Comparison of ENCODE assay signal across 8 cellular contexts in genomic region chr2:237421542-237422047, GRCh38. TPM values are rescaled to one million over a fixed set of nuclear protein-coding genes. Genes with fewer than 3 reads are reported as not detected.
DNase-seq lines count a peak whose midpoint lies in the region; ATAC-seq and TF ChIP-seq lines count a peak whose summit lies in the region.

No MANE protein-coding gene starts in this region.

- peak overlapping the region; percentile 77 for H4K12ac ChIP-seq in trophoblast cell (ENCODE audit: low read depth, low read length)

- WGBS in trophoblast cell (ENCODE audit: extremely low coverage, insufficient coverage, insufficient read length): no CpG with 5 or more reads among the region's 20 CpGs
- WGBS in thymus: 12% methylated on average over 20 of the region's 20 CpGs

- H2BK5ac ChIP-seq in trophoblast cell (ENCODE audit: low read depth, low read length, poor library complexity): peak overlapping the region; percentile 8

- intact Hi-C loops in Right ventricle myocardium inferior (cut with DNase I): loop anchor here (1.0 to 5.0 kb wide), 2 partner anchors 54 to 151 kb away; no protein-coding TSS in a partner anchor

- peak overlapping the region; percentile 53 for H3K14ac ChIP-seq in trophoblast cell (ENCODE audit: low read length)

- peak overlapping the region; percentile 50 for H3K18ac ChIP-seq in trophoblast cell (ENCODE audit: low read length)

- peak; percentile 69 for TF ChIP-seq CTCF in DND-41 (IDR thresholded peaks at IDR 0.05; ENCODE audit: borderline replicate concordance, extremely low read depth, low read length, poor library complexity, severe bottlenecking)

- no peaks in the 10 kb centered on the region for H3K36me3 ChIP-seq in DND-41 (ENCODE audit: insufficient read depth, low read length)
- no peaks in the 10 kb centered on the region for H3K36me3 ChIP-seq in trophoblast cell (ENCODE audit: control insufficient read depth in 1 of 2, insufficient read depth in 2 of 2, low read length in 2 of 2)
- H3K36me3 ChIP-seq in thymus (ENCODE audit: control insufficient read depth, insufficient read depth): no peaks in the 10 kb centered on the region

- ATAC-seq in DND-41 (ENCODE audit: insufficient read depth, low read depth) (peak; percentile 78), Right ventricle myocardium inferior (peak; percentile 84), HG03457 (IDR thresholded peaks at IDR 0.05; ENCODE audit: unreplicated experiment) (no peak)

- H3K79me2 ChIP-seq in DND-41 (ENCODE audit: insufficient read depth, low read length) (no peaks in the 10 kb centered on the region), trophoblast cell (ENCODE audit: control insufficient read depth, insufficient read depth, low read length, poor library complexity) (no peaks in the 10 kb centered on the region)

- peaks cover 4% of the 10 kb centered on the region for H3K4me1 ChIP-seq in DND-41 (ENCODE audit: insufficient read depth, low read length)
- H3K4me1 ChIP-seq in trophoblast cell (ENCODE audit: control insufficient read depth in 1 of 2, insufficient read depth in 2 of 2, low read length in 2 of 2): peaks cover 8 to 9% of the 10 kb centered on the region in 2 experiments
- H3K4me1 ChIP-seq in thymus (ENCODE audit: control insufficient read depth, insufficient read depth, low read length): peaks cover 13% of the 10 kb centered on the region

- H3K4me2 ChIP-seq in DND-41 (ENCODE audit: insufficient read depth, low read length) (0 out of 2 replicates have a peak overlapping the region, but pooled peaks have one; percentile 22), trophoblast cell (ENCODE audit: low read length) (no peak overlapping the region)

- in situ Hi-C loops in SK-MEL-5 (cut with HindIII; ENCODE audit: low pct_unique_long_range_greater_than_20kb, low sequenced_read_pairs): no loop called here

- H2BK120ac ChIP-seq in trophoblast cell (ENCODE audit: insufficient read depth, low read length, poor library complexity): peak overlapping the region; percentile 54

- no peak overlapping the region for H3K9ac ChIP-seq in DND-41 (ENCODE audit: low read depth, low read length)
- no peak overlapping the region for H3K9ac ChIP-seq in trophoblast cell (ENCODE audit: low read length)

- H3K9me3 ChIP-seq in DND-41 (ENCODE audit: insufficient read depth, low read length, severe bottlenecking) (no peaks in the 10 kb centered on the region), trophoblast cell (ENCODE audit: insufficient read depth, low read depth, low read length) (peaks cover 2% of the 10 kb centered on the region), thymus (ENCODE audit: control insufficient read depth) (no peaks in the 10 kb centered on the region)

- peak overlapping the region; percentile 75 for H2BK12ac ChIP-seq in trophoblast cell (ENCODE audit: low read length)

- H2AFZ ChIP-seq in DND-41 (ENCODE audit: low read depth, low read length): peak overlapping the region; percentile 52; the same call in 1 of the 2 replicates
- H2AFZ ChIP-seq in trophoblast cell (ENCODE audit: insufficient read depth, low read length, poor library complexity): peak overlapping the region; percentile 39

- peak overlapping the region; percentile 23 for H3K4ac ChIP-seq in trophoblast cell (ENCODE audit: low read depth, low read length)

- H2AK5ac ChIP-seq in trophoblast cell (ENCODE audit: low read length): no peak overlapping the region

- no peak overlapping the region for H3K27ac ChIP-seq in DND-41 (ENCODE audit: low read length)
- H3K27ac ChIP-seq in trophoblast cell (ENCODE audit: low read depth, low read length): no peak overlapping the region
- peak overlapping the region; percentile 1 for H3K27ac ChIP-seq in thymus (ENCODE audit: low read depth)

- peak overlapping the region; percentile 1 for H4K91ac ChIP-seq in trophoblast cell (ENCODE audit: low read depth, low read length)

- no peak overlapping the region for H3K23ac ChIP-seq in trophoblast cell (ENCODE audit: low read length)

- H3K27me3 ChIP-seq in DND-41 (ENCODE audit: insufficient read depth, low read length, poor library complexity): peaks cover 24% of the 10 kb centered on the region
- H3K27me3 ChIP-seq in trophoblast cell (ENCODE audit: insufficient read depth, low read length): no peaks in the 10 kb centered on the region
- no peaks in the 10 kb centered on the region for H3K27me3 ChIP-seq in thymus (ENCODE audit: control insufficient read depth, insufficient read depth)

- no peaks in the 10 kb centered on the region; the same call in 1 of the 2 replicates for H4K20me1 ChIP-seq in DND-41 (ENCODE audit: insufficient read depth, low read length)

- H4K8ac ChIP-seq in trophoblast cell (ENCODE audit: low read depth, low read length): peak overlapping the region; percentile 76

- H3K4me3 ChIP-seq in DND-41 (ENCODE audit: low read depth in 1 of 2, low read length in 2 of 2) (no peak overlapping the region), trophoblast cell (ENCODE audit: low read depth, low read length) (no peak overlapping the region), thymus (ENCODE audit: low read length) (no peak overlapping the region)

- H3K79me1 ChIP-seq in trophoblast cell (ENCODE audit: low read length): peaks cover 7% of the 10 kb centered on the region

- DNase-seq in DND-41 (peak; percentile 53), Kasumi-1 (lab: John Stamatoyannopoulos, UW) (peak; percentile 8 to 25), SK-MEL-5 (ENCODE audit: low read depth, low spot score) (peak; percentile 84), Right ventricle myocardium inferior (ENCODE audit: missing footprints) (peak; percentile 80), trophoblast cell (peak; percentile 59 to 67)
- peak; percentile 85 for DNase-seq in activated naive CD4-positive, alpha-beta T cell treated with Interleukin-2 at 50 U/mL for 16 hours

RNA-seq across cellular contexts. Expression of gene COL6A3, which starts 7.6 kb away (rescaled TPM):
- total RNA-seq in SK-MEL-5 (2014; rRNA removed; shearing (Covaris generic)): 0.05 and 0.11 TPM in 2 replicates
- 0.04 and 0.32 TPM in 2 replicates for polyA plus RNA-seq in SK-MEL-5 (2015; cell fraction: cytosol; rRNA removed)
- not detected in 2 replicates for polyA plus RNA-seq in SK-MEL-5 (2015; cell fraction: nucleus; rRNA removed)
- total RNA-seq in Right ventricle myocardium inferior: 84.5 TPM
- 81.7 and 90.1 TPM in 2 replicates for polyA plus RNA-seq in trophoblast cell (2013)
- polyA plus RNA-seq in thymus: 36.2 TPM

Comparison
In these comparisons a context has a peak if more than half of its experiments do, and no peak if none do; other contexts are left out.
1. DNase-seq: peak in every context shown above with its lines; median percentile 85 in activated naive CD4-positive, alpha-beta T cell treated with Interleukin-2 at 50 U/mL for 16 hours; 84 in SK-MEL-5; 80 in Right ventricle myocardium inferior; 63 in trophoblast cell; 53 in DND-41; 16 in Kasumi-1.
2. RNA of gene COL6A3, which starts 7.6 kb away (total RNA-seq): 84.5 TPM in Right ventricle myocardium inferior (single experiment); 0.05 to 0.11 TPM in SK-MEL-5; every median in the first group is over 10 times any median in the second.